In genomic region chr10:86957471-86958108, GRCh38 we compare ENCODE assay signal across 11 cellular contexts. TPM values are rescaled to one million over a fixed set of nuclear protein-coding genes. Genes with fewer than 3 reads are reported as not detected.
DNase-seq lines count a peak whose midpoint lies in the region; ATAC-seq, FAIRE-seq and TF ChIP-seq lines count a peak whose summit lies in the region.
"Had no signal": no experiment of that assay in that cellular context is flagged by ENCODE, and none has a peak within 500 bp of the region (broad histone marks: within the 10 kb centered on the region; RNA-seq: fewer than 3 reads in every experiment).

TSS of gene MMRN2 (minus strand) at chr10:86957615. CDS start at chr10:86957541, 74 bp downstream.

- H3K4me2 ChIP-seq in H9 (ENCODE audit: insufficient read depth, insufficient read length, low read length) (no peak within 1 kb of the TSS), HepG2 (ENCODE audit: low read depth, low read length) (peak within 1 kb of the TSS; percentile 73; the same call in 1 of the 2 replicates)

- H3K27ac Mint-ChIP-seq in H9: no peak within 1 kb of the TSS; a peak in 4 of 7 replicates

- in situ Hi-C loops in HepG2 (cut with HindIII; ENCODE audit: extremely low pct_ligation_motif_present, low pct_unique_long_range_greater_than_20kb): no loop called here

- BruUV-seq in HepG2 (replicated peaks; lab: Mats Ljungman, UMichigan): no TSS peak

- H2BK120ac ChIP-seq in H9 (ENCODE audit: low read depth, low read length, poor library complexity, severe bottlenecking): no peak within 1 kb of the TSS

- H2BK5ac ChIP-seq in H9 (ENCODE audit: insufficient read length, low read length): no peak within 1 kb of the TSS

- no peak within 1 kb of the TSS for H4K8ac ChIP-seq in H9 (replicated peaks; ENCODE audit: insufficient read length, low read depth, low read length)

- TF ChIP-seq EP300 in HepG2 (IDR thresholded peaks at IDR 0.05; ENCODE audit: low read depth in 2 of 2, low read length in 2 of 2) (no peak), HepG2 (CRISPR knock-in tag; IDR thresholded peaks at IDR 0.05; ENCODE audit: borderline replicate concordance) (no peak)

- H3K4ac ChIP-seq in H9 (ENCODE audit: low read depth, low read length): no peak within 1 kb of the TSS

- H2AK5ac ChIP-seq in H9 (ENCODE audit: insufficient read length, low read length): no peak within 1 kb of the TSS

- peak within 1 kb of the TSS; percentile 66 for H3K4me3 ChIP-seq in coronary artery
- H3K4me3 ChIP-seq in HepG2 (replicated peaks in 1 of 3; ENCODE audit: insufficient read depth in 1 of 3, low read depth in 2 of 3, low read length in 3 of 3): peak within 1 kb of the TSS in 1 of 3 experiments; percentile 66; a peak in 1 of 6 replicates
- H3K4me3 ChIP-seq in skin epidermis: peak within 1 kb of the TSS in 5 of 7 experiments; percentile 4 to 26 (median 12)

- no peak for TF ChIP-seq CTCF in H9 (conservative IDR thresholded peaks at IDR 0.05)
- no peak for TF ChIP-seq CTCF in coronary artery (IDR thresholded peaks at IDR 0.05)
- TF ChIP-seq CTCF in HepG2 (CRISPR knock-in tag; IDR thresholded peaks at IDR 0.05): no peak

- no peaks in the 10 kb centered on the region for H3K9me3 ChIP-seq in H9 (ENCODE audit: control insufficient read depth, low read depth, low read length)
- no peaks in the 10 kb centered on the region for H3K9me3 ChIP-seq in HepG2 (ENCODE audit: low read length)

- TF ChIP-seq RAD21 in HepG2 (CRISPR knock-in tag; IDR thresholded peaks at IDR 0.05): no peak

- no peak within 1 kb of the TSS; a peak in 2 of 5 replicates for H3K4me3 Mint-ChIP-seq in H9

- H3K9ac ChIP-seq in H9 (ENCODE audit: extremely low read depth, insufficient read length, low read length) (no peak within 1 kb of the TSS), HepG2 (ENCODE audit: insufficient read depth, low read depth, low read length) (no peak within 1 kb of the TSS)

- no peak for TF ChIP-seq POLR2A in HepG2 (IDR thresholded peaks at IDR 0.05; ENCODE audit: insufficient read depth in 1 of 2, low read depth in 2 of 2, low read length in 2 of 2)

- H3K36me3 ChIP-seq in HepG2 (replicated peaks in 1 of 2; ENCODE audit: control insufficient read depth in 1 of 2, insufficient read depth in 2 of 2, low read length in 2 of 2): no peaks in the 10 kb centered on the region

- H3K4me1 ChIP-seq in H9 (ENCODE audit: insufficient read depth, low read length) (peaks cover 11% of the 10 kb centered on the region; the same call in 1 of the 2 replicates), HepG2 (ENCODE audit: insufficient read depth, low read length) (peaks cover 59% of the 10 kb centered on the region)

- FAIRE-seq in HepG2 (lab: Jason Lieb, UNC): no peak

- peaks cover 2% of the 10 kb centered on the region for H3K27me3 Mint-ChIP-seq in H9 (ENCODE audit: low read depth)

- no peak within 1 kb of the TSS for H4K5ac ChIP-seq in H9 (ENCODE audit: insufficient read length, low read depth, low read length)

- no peak within 1 kb of the TSS for H3K23ac ChIP-seq in H9 (ENCODE audit: insufficient read length, low read depth, low read length)

- H3T11ph ChIP-seq in H9 (ENCODE audit: low read length): no peak within 1 kb of the TSS

- no peaks in the 10 kb centered on the region for H3K27me3 ChIP-seq in H9 (ENCODE audit: insufficient read depth, low read length)
- peaks cover 7 to 71% of the 10 kb centered on the region in 2 experiments for H3K27me3 ChIP-seq in HepG2 (ENCODE audit: control insufficient read depth in 1 of 2, insufficient read depth in 2 of 2, low read length in 2 of 2)

- peaks cover 9 to 13% of the 10 kb centered on the region in 2 experiments for H3K9me3 Mint-ChIP-seq in H9

- ATAC-seq in HepG2: no peak
- no peak for ATAC-seq in HG02840 (IDR thresholded peaks at IDR 0.05; ENCODE audit: low FRiP score, unreplicated experiment)

- H3K79me2 ChIP-seq in H9 (ENCODE audit: insufficient read depth, low read length) (no peaks in the 10 kb centered on the region), HepG2 (ENCODE audit: insufficient read depth, low read length) (no peaks in the 10 kb centered on the region)

- no peak within 1 kb of the TSS for H3K56ac ChIP-seq in H9 (ENCODE audit: insufficient read length, low read depth, low read length)

- H3K79me1 ChIP-seq in H9 (ENCODE audit: insufficient read depth, low read depth, low read length, poor library complexity, severe bottlenecking): no peaks in the 10 kb centered on the region

- POLR2A ChIA-PET in HepG2 (lab: Yijun Ruan, JAX): no interaction called here

- no peak within 1 kb of the TSS for H2BK15ac ChIP-seq in H9 (ENCODE audit: low read depth, low read length)

- H3K23me2 ChIP-seq in H9 (ENCODE audit: insufficient read length, low read depth, low read length, poor library complexity, severe bottlenecking): no peaks in the 10 kb centered on the region

- H3K4me1 Mint-ChIP-seq in H9: peaks cover 48 to 55% of the 10 kb centered on the region in 2 experiments

- peaks cover 5 to 13% (median 9%) of the 10 kb centered on the region in 3 experiments for H3K36me3 Mint-ChIP-seq in H9 (ENCODE audit: insufficient read depth in 1 of 3, low read depth in 3 of 3)

- WGBS in H9 (ENCODE audit: extremely low coverage, insufficient read length, low lambda C conversion rate): no CpG with 5 or more reads among the region's 9 CpGs
- 12% methylated on average over 6 of the region's 9 CpGs for WGBS in HepG2 (ENCODE audit: low lambda C conversion rate)

- peak; percentile 28 for DNase-seq in H9
- peak; percentile 72 for DNase-seq in coronary artery (ENCODE audit: low spot score)
- no peak for DNase-seq in HepG2 (ENCODE audit: low spot score)
- DNase-seq in H4 (ENCODE audit: low spot score): no peak
- no peak for DNase-seq in NCI-H1092 (lab: John Stamatoyannopoulos, UW)
- DNase-seq in cerebellum (ENCODE audit: low spot score): no peak
- DNase-seq: activated CD4-positive, CD25-positive, alpha-beta regulatory T cell; activated naive CD4-positive, alpha-beta T cell; NCI-H1092 treated with DMSO at 0.1 percent for 48 hours had no signal

- no peak within 1 kb of the TSS for H3K18ac ChIP-seq in H9 (ENCODE audit: insufficient read length, low read depth, low read length)

- peak within 1 kb of the TSS; percentile 35 for H3K14ac ChIP-seq in H9 (ENCODE audit: insufficient read depth, low read length)

- H4K20me1 ChIP-seq in H9 (ENCODE audit: control insufficient read depth, insufficient read depth, insufficient read length): no peaks in the 10 kb centered on the region
- H4K20me1 ChIP-seq in HepG2 (ENCODE audit: insufficient read depth, low read length): no peaks in the 10 kb centered on the region

- no peak within 1 kb of the TSS for H4K91ac ChIP-seq in H9 (ENCODE audit: insufficient read length, low read depth, low read length)

- H3K27ac ChIP-seq in H9 (ENCODE audit: insufficient read length, low read depth, low read length): no peak within 1 kb of the TSS
- peak within 1 kb of the TSS; percentile 93 to 94 for H3K27ac ChIP-seq in coronary artery
- no peak within 1 kb of the TSS for H3K27ac ChIP-seq in HepG2 (ENCODE audit: extremely low read length, insufficient read depth, low read length)
- peak within 1 kb of the TSS in 19 of 21 experiments; percentile 3 to 85 (median 66) for H3K27ac ChIP-seq in skin epidermis

- intact Hi-C loops in HepG2 (cut with micrococcal nuclease; ENCODE audit: unreplicated experiment): no loop called here

- no peak within 1 kb of the TSS for H2AFZ ChIP-seq in H9 (ENCODE audit: low read length)
- H2AFZ ChIP-seq in HepG2 (ENCODE audit: low read length): no peak within 1 kb of the TSS

- CTCF ChIA-PET in HepG2 (lab: Yijun Ruan, JAX; ENCODE audit: low intra/inter-chr PET ratio, low total read pairs): no interaction called here

- H2BK20ac ChIP-seq in H9 (ENCODE audit: low read depth, low read length, poor library complexity, severe bottlenecking): no peak within 1 kb of the TSS

- H2BK12ac ChIP-seq in H9 (ENCODE audit: insufficient read length, low read depth, low read length): no peak within 1 kb of the TSS

TF ChIP-seq in HepG2, 621 proteins besides CTCF, POLR2A, EP300 and RAD21 (continues in another document):
- TF ChIP-seq ATF7 (IDR thresholded peaks at IDR 0.05): no peak
- 0 out of 2 replicates have a peak, but pooled peaks have one; percentile 27 for TF ChIP-seq ATF7 (CRISPR knock-in tag; IDR thresholded peaks at IDR 0.05)

RNA-seq across cellular contexts. Expression of gene MMRN2, which starts in this region (rescaled TPM):
- total RNA-seq in H9 (2021) (1.0 and 1.4 TPM in 2 replicates), HepG2 (2016; rRNA removed; fragmentation: Illumina TruSeq; extraction: Trizol) (0.04 TPM in 1 of 2 replicates, not detected in the other), cerebellum (5.2 TPM)
- not detected in 2 replicates for total RNA-seq in HepG2 (2016; cell fraction: cytosol; rRNA removed; fragmentation: Illumina TruSeq; extraction: Trizol; ENCODE audit: low read depth)
- total RNA-seq in HepG2 (2016; cell fraction: insoluble cytoplasmic fraction; rRNA removed; fragmentation: Illumina TruSeq; extraction: Trizol): not detected in 2 replicates
- total RNA-seq in HepG2 (2016; cell fraction: membrane; rRNA removed; fragmentation: Illumina TruSeq; extraction: Trizol): not detected in 2 replicates
- total RNA-seq in HepG2 (2016; cell fraction: nucleus; rRNA removed; fragmentation: Illumina TruSeq; extraction: Trizol): not detected in 2 replicates
- polyA plus RNA-seq in HepG2 (2011; rRNA removed): 0.03 TPM in 1 of 2 replicates, not detected in the other
- polyA plus RNA-seq in HepG2 (2011; cell fraction: cytosol; rRNA removed): 0.01 and 0.04 TPM in 2 replicates
- 0.07 and 0.13 TPM in 2 replicates for polyA plus RNA-seq in HepG2 (2011; cell fraction: nucleus; rRNA removed)
- polyA plus RNA-seq in HepG2 (2012): 0.19 and 0.20 TPM in 2 replicates
- not detected in 2 replicates for polyA plus RNA-seq in HepG2 (2016; cell fraction: cytosol; fragmentation: Illumina TruSeq; extraction: Trizol; ENCODE audit: low read depth)
- not detected in 2 replicates for polyA plus RNA-seq in HepG2 (2016; cell fraction: insoluble cytoplasmic fraction; fragmentation: Illumina TruSeq; extraction: Trizol; ENCODE audit: low read depth)
- polyA plus RNA-seq in HepG2 (2016; cell fraction: membrane; fragmentation: Illumina TruSeq; extraction: Trizol; ENCODE audit: low read depth): 0.07 TPM in 1 of 2 replicates, not detected in the other
- polyA plus RNA-seq in HepG2 (2016; cell fraction: nucleus; fragmentation: Illumina TruSeq; extraction: Trizol; ENCODE audit: insufficient read depth, low read depth): not detected in 2 replicates
- 0.04 and 0.70 TPM in 2 replicates for polyA minus RNA-seq in HepG2 (2011; rRNA and poly(A)+ RNA removed; ENCODE audit: low replicate concordance)
- polyA minus RNA-seq in HepG2 (2011; cell fraction: cytosol; rRNA and poly(A)+ RNA removed): not detected in 2 replicates
- not detected in 2 replicates for polyA minus RNA-seq in HepG2 (2011; cell fraction: nucleus; rRNA and poly(A)+ RNA removed)
- 0.12 and 1.8 TPM in 2 replicates for total RNA-seq in H4 (2014; rRNA removed; shearing (Covaris generic))

Comparison
In these comparisons a context has a peak if more than half of its experiments do, and no peak if none do; other contexts are left out.
1. DNase-seq: peak in H9 (single experiment) and coronary artery (single experiment); none in HepG2 (single experiment), H4 (single experiment), NCI-H1092 (single experiment) and cerebellum (single experiment).
2. H3K27ac ChIP-seq: peak in coronary artery (2 of 2) and skin epidermis (19 of 21); none in H9 (single experiment) and HepG2 (single experiment).